Comparison of ENCODE assay signal across 9 cellular contexts in the genomic region with DNA sequence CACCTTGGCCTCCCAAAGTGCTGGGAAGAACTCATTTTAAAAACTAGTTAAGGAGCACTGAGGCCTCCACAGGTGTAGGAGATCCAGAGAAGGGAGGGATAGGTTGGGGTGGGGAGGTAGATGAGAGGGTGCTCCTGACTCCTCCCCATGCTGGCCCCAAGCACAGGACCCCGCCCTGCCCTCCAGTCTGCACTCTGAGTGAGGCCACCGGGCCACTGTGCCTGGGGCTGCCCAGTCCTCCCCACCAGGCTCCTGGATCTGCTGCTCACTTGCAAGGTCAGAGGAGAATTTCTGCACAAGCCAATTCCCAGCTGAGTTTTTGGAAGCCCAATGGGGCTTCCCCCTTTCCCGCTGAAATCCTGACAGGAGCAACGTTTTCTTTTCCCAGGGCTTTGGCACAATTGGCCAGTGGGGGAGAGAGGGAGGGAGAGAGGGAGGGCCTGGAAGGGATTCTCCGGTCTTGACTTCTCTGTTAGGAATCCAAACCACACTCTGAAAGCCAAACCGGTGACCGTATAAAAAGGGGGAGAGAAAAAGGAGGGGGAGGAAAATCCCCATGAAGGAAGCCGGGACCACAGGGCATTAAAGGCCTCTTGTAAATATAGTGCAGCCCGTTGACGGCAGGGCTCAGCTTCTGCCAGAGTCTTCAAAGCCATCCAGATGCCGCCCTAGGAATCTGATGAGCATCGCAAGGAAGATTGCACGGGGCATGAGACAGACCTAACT.
DNase-seq lines count a peak whose midpoint lies in the region; ATAC-seq and TF ChIP-seq lines count a peak whose summit lies in the region.
"Had no signal": no experiment of that assay in that cellular context is flagged by ENCODE, and none has a peak within 500 bp of the region (broad histone marks: within the 10 kb centered on the region; RNA-seq: fewer than 3 reads in every experiment).

No MANE protein-coding gene starts in this region.

- H3K27ac ChIP-seq in WERI-Rb-1 = no peak overlapping the region; the same call in 1 of the 2 replicates
- H3K27ac ChIP-seq in heart right ventricle = peak overlapping the region in 8 of 10 donors; percentile 9 to 55 (median 36)
- H3K27ac ChIP-seq in psoas muscle = peak overlapping the region; percentile 83

- no peaks in the 10 kb centered on the region for H3K27me3 ChIP-seq in WERI-Rb-1 (ENCODE audit: insufficient read depth, low read depth, severe bottlenecking)
- H3K27me3 ChIP-seq in heart right ventricle = no peaks in the 10 kb centered on the region
- H3K27me3 ChIP-seq in psoas muscle (ENCODE audit: insufficient read depth in 3 of 3, low read length in 2 of 3) = no peaks in the 10 kb centered on the region

- H3K9me3 ChIP-seq in WERI-Rb-1 (ENCODE audit: severe bottlenecking) (no peaks in the 10 kb centered on the region), heart right ventricle (no peaks in the 10 kb centered on the region), psoas muscle (no peaks in the 10 kb centered on the region)

- ATAC-seq in heart right ventricle (peak; percentile 51 to 81 (median 71)), psoas muscle (peak; percentile 78 to 88 (median 82)), GM19035 (IDR thresholded peaks at IDR 0.05; ENCODE audit: unreplicated experiment) (no peak)

- H3K4me1 ChIP-seq in heart right ventricle = peaks cover 16 to 59% (median 36%) of the 10 kb centered on the region in 9 donors
- H3K4me1 ChIP-seq in psoas muscle = peaks cover 39% of the 10 kb centered on the region

- intact Hi-C loops in heart right ventricle (cut with DNase I) = no loop called here
- intact Hi-C loops in psoas muscle (cut with DNase I) = no loop called here

- WGBS in heart right ventricle, 2 donors = 24 to 39% methylated on average over 13 of the region's 13 CpGs
- 24 to 38% (median 27%) methylated on average over 13 of the region's 13 CpGs for WGBS in psoas muscle, 3 donors

- H3K4me3 ChIP-seq in WERI-Rb-1 (ENCODE audit: low read depth, low read length) (no peak overlapping the region), heart right ventricle (peak overlapping the region in 2 of 10 donors; percentile 8 to 15), psoas muscle (no peak overlapping the region)

- H3K36me3 ChIP-seq in WERI-Rb-1 = no peaks in the 10 kb centered on the region
- peaks cover 0 to 13% (median 0%) of the 10 kb centered on the region in 9 donors for H3K36me3 ChIP-seq in heart right ventricle
- H3K36me3 ChIP-seq in psoas muscle (ENCODE audit: insufficient read depth in 1 of 2, low read depth in 1 of 2) = peaks cover 0 to 4% of the 10 kb centered on the region in 2 donors

- TF ChIP-seq CTCF in WERI-Rb-1 (IDR thresholded peaks at IDR 0.05; ENCODE audit: low read depth, low read length) = no peak
- TF ChIP-seq CTCF in heart right ventricle (IDR thresholded peaks at IDR 0.05) = no peak
- TF ChIP-seq CTCF in psoas muscle (IDR thresholded peaks at IDR 0.05) = no peak

- peak; percentile 92 for DNase-seq in GM03348 (ENCODE audit: low spot score)
- DNase-seq in WERI-Rb-1 = peak; percentile 55
- DNase-seq in heart right ventricle = peak in 1 of 2 donors; percentile 66
- peak; percentile 42 to 66 for DNase-seq in psoas muscle
- DNase-seq in NCI-H446 (lab: John Stamatoyannopoulos, UW) = no peak
- DNase-seq in NCI-H345 treated with DMSO at 0.1 percent for 48 hours (lab: John Stamatoyannopoulos, UW; ENCODE audit: unreplicated experiment) = no peak
- no peak for DNase-seq in NCI-H526 treated with DMSO at 0.1 percent for 48 hours (lab: John Stamatoyannopoulos, UW)
- DNase-seq: activated B cell treated with CpG ODN at 0.5 μM for 24 hours had no signal

Comparison
In these comparisons a context has a peak if more than half of its experiments do, and no peak if none do; other contexts are left out.
1. DNase-seq: peak in GM03348 (single experiment), WERI-Rb-1 (single experiment) and psoas muscle (2 of 2); none in NCI-H446 (0 of 2), NCI-H345 treated with DMSO at 0.1 percent for 48 hours (single experiment) and NCI-H526 treated with DMSO at 0.1 percent for 48 hours (single experiment).